8 cellular contexts compared by ENCODE assay signal in genomic region chr10:95864906-95865813, GRCh38. TPM values are rescaled to one million over a fixed set of nuclear protein-coding genes. Genes with fewer than 3 reads are reported as not detected.
DNase-seq lines count a peak whose midpoint lies in the region; ATAC-seq and TF ChIP-seq lines count a peak whose summit lies in the region.

No MANE protein-coding gene starts in this region.

- no peaks in the 10 kb centered on the region for H3K9me3 Mint-ChIP-seq in T-cell

- no peaks in the 10 kb centered on the region for H3K27me3 Mint-ChIP-seq in T-cell

- TF ChIP-seq CTCF in lower lobe of right lung (IDR thresholded peaks at IDR 0.05), result peak; percentile 58
- peak; percentile 57 for TF ChIP-seq CTCF in thoracic aorta (IDR thresholded peaks at IDR 0.05)

- ATAC-seq in GM21723 (IDR thresholded peaks at IDR 0.05; ENCODE audit: unreplicated experiment) (peak; percentile 83), T-cell (replicated peaks in 1 of 4) (peak; percentile 70 to 94 (median 84)), lower lobe of right lung (peak; percentile 69 to 83), thoracic aorta (ENCODE audit: insufficient number of reproducible peaks, low FRiP score, low read depth) (no peak)

- no peaks in the 10 kb centered on the region for H3K36me3 Mint-ChIP-seq in T-cell

- H3K36me3 ChIP-seq in lower lobe of right lung (peaks cover 44% of the 10 kb centered on the region), thoracic aorta (peaks cover 14% of the 10 kb centered on the region)

- intact Hi-C loops in lower lobe of right lung (cut with DNase I), result no loop called here

- CTCF ChIA-PET in T-cell (lab: Charles Lee), result interaction anchor here (0.5 to 3.6 kb wide), 11 partner anchors 24 to 1355 kb away, joined by 3 to 58 read pairs (median 4); partner anchors contain the start of gene TCTN3 (in 2 of the 2)

- H3K27me3 ChIP-seq in lower lobe of right lung (ENCODE audit: low read depth), result no peaks in the 10 kb centered on the region
- no peaks in the 10 kb centered on the region for H3K27me3 ChIP-seq in thoracic aorta (replicated peaks; ENCODE audit: insufficient read depth)

- H3K9me3 ChIP-seq in lower lobe of right lung (no peaks in the 10 kb centered on the region), thoracic aorta (no peaks in the 10 kb centered on the region)

- POLR2A ChIA-PET in T-cell (lab: Charles Lee), result interaction anchor here in 1 of 2 donors (0.6 kb wide), 1 partner anchor 243 kb away, joined by 4 read pairs; no protein-coding TSS in a partner anchor

- no peak overlapping the region for H3K27ac Mint-ChIP-seq in T-cell

- peak; percentile 15 for DNase-seq in activated gamma-delta T cell treated with Interleukin-2 at 50 U/mL for 16 hours
- DNase-seq in activated gamma-delta T cell (lab: John Stamatoyannopoulos, UW), result no peak
- peak; percentile 62 for DNase-seq in HuH-7 (ENCODE audit: low spot score)
- peak in 28 of 34 experiments; percentile 4 to 40 (median 13) for DNase-seq in T-cell
- peak; percentile 83 for DNase-seq in dermis blood vessel endothelial cell
- no peak for DNase-seq in lower lobe of right lung
- DNase-seq in thoracic aorta (ENCODE audit: low spot score), result no peak

- H3K4me1 Mint-ChIP-seq in T-cell, result peaks cover 7 to 12% (median 10%) of the 10 kb centered on the region in 3 donors

- no peaks in the 10 kb centered on the region for H3K4me1 ChIP-seq in lower lobe of right lung
- H3K4me1 ChIP-seq in thoracic aorta (ENCODE audit: control insufficient read depth in 1 of 2, low read depth in 2 of 2), result peaks cover 0 to 4% of the 10 kb centered on the region in 2 donors

- H3K27ac ChIP-seq in lower lobe of right lung, result no peak overlapping the region
- H3K27ac ChIP-seq in thoracic aorta, result peak overlapping the region in 1 of 2 donors; percentile 27

- H3K4me3 Mint-ChIP-seq in T-cell, result no peak overlapping the region

- no peak overlapping the region for H3K4me3 ChIP-seq in lower lobe of right lung
- H3K4me3 ChIP-seq in thoracic aorta, result no peak overlapping the region

RNA-seq across cellular contexts. Expression of gene CC2D2B, which starts 42.6 kb away (rescaled TPM):
- total RNA-seq in T-cell (under 1 TPM in 1 of 5 donors, not detected in 4; 0.25 TPM), dermis blood vessel endothelial cell (0.88 and 1.2 TPM in 2 replicates), lower lobe of right lung (1.6 TPM), thoracic aorta (1 to 10 TPM; 6.2 to 9.8 TPM)

Comparison
In these comparisons a context has a peak if more than half of its experiments do, and no peak if none do; other contexts are left out.
1. DNase-seq: peak in activated gamma-delta T cell treated with Interleukin-2 at 50 U/mL for 16 hours (single experiment), HuH-7 (single experiment), T-cell (28 of 34) and dermis blood vessel endothelial cell (single experiment); none in activated gamma-delta T cell (single experiment), lower lobe of right lung (single experiment) and thoracic aorta (single experiment).